ENCODE assay signal across 18 cellular contexts in genomic region chr1:206074839-206075238, GRCh38. TPM values are rescaled to one million over a fixed set of nuclear protein-coding genes. Genes with fewer than 3 reads are reported as not detected.
DNase-seq lines count a peak whose midpoint lies in the region; ATAC-seq and TF ChIP-seq lines count a peak whose summit lies in the region.
"Had no signal": no experiment of that assay in that cellular context is flagged by ENCODE, and none has a peak within 500 bp of the region (broad histone marks: within the 10 kb centered on the region; RNA-seq: fewer than 3 reads in every experiment).

No MANE protein-coding gene starts in this region.

- no peaks in the 10 kb centered on the region for H3K27me3 Mint-ChIP-seq in activated B cell treated with CpG ODN at 0.5 μM for 24 hours
- H3K27me3 Mint-ChIP-seq in stimulated activated memory B cell treated with anti-CD40 and anti-IgM and Interleukin-4, amounts not matched to agents 10 μg/mL and 1 μg/mL and 100 μg/mL, for 72 hours, result no peaks in the 10 kb centered on the region

- H3K9me3 ChIP-seq in tibial nerve, result no peaks in the 10 kb centered on the region

- DNase-seq in DMS 273 (lab: John Stamatoyannopoulos, UW; ENCODE audit: unreplicated experiment) (peak; percentile 9), DMS 273 treated with DMSO at 0.1 percent for 48 hours (lab: John Stamatoyannopoulos, UW) (no peak), NB4 (ENCODE audit: low read depth) (peak; percentile 91), activated B cell treated with CpG ODN at 0.5 μM for 24 hours (no peak), tibial nerve (ENCODE audit: low spot score in 2 of 2) (no peak)
- DNase-seq: activated CD8-positive, alpha-beta T cell treated with anti-CD3 and anti-CD28 coated beads for 36 hours; NCI-H1105 treated with DMSO at 0.1 percent for 48 hours; stimulated activated naive CD8-positive, alpha-beta T cell treated with anti-CD3 and anti-CD28 coated beads, Interleukin-15, Interleukin-2, amounts not matched to agents 100 U/mL and 50 U/mL, for 24 hours had no signal

- H3K27ac Mint-ChIP-seq in activated B cell treated with CpG ODN at 0.5 μM for 24 hours, result peak overlapping the region; percentile 16
- H3K27ac Mint-ChIP-seq in stimulated activated memory B cell treated with anti-CD40 and anti-IgM and Interleukin-4, amounts not matched to agents 10 μg/mL and 1 μg/mL and 100 μg/mL, for 72 hours, result peak overlapping the region; percentile 50
- H3K27ac Mint-ChIP-seq: activated CD8-positive, alpha-beta T cell treated with anti-CD3 and anti-CD28 coated beads for 36 hours; activated T-helper 2 cell treated with anti-CD3 and anti-CD28 coated beads, Interferon-gamma antibody, Interleukin-2, Interleukin-4, amounts not matched to agents 10 μg/mL and 5 μg/mL and 100 μg/mL, durations not matched to agents 14 hours and 24 hours and 36 hours had no signal

- H3K4me3 Mint-ChIP-seq in activated B cell treated with CpG ODN at 0.5 μM for 24 hours, result no peak overlapping the region
- no peak overlapping the region for H3K4me3 Mint-ChIP-seq in stimulated activated memory B cell treated with anti-CD40 and anti-IgM and Interleukin-4, amounts not matched to agents 10 μg/mL and 1 μg/mL and 100 μg/mL, for 72 hours
- H3K4me3 Mint-ChIP-seq: activated CD8-positive, alpha-beta T cell treated with anti-CD3 and anti-CD28 coated beads for 36 hours had no signal

- WGBS in tibial nerve, 2 donors, result 53 to 58% methylated on average over 3 of the region's 3 CpGs

- no peaks in the 10 kb centered on the region for H3K4me1 ChIP-seq in tibial nerve

- no peaks in the 10 kb centered on the region for H3K36me3 ChIP-seq in tibial nerve

- no peak overlapping the region for H3K27ac ChIP-seq in tibial nerve
- H3K27ac ChIP-seq: 22Rv1 had no signal

- peaks cover 37% of the 10 kb centered on the region for H3K36me3 Mint-ChIP-seq in activated B cell treated with CpG ODN at 0.5 μM for 24 hours (ENCODE audit: low read depth)
- peaks cover 29% of the 10 kb centered on the region for H3K36me3 Mint-ChIP-seq in stimulated activated memory B cell treated with anti-CD40 and anti-IgM and Interleukin-4, amounts not matched to agents 10 μg/mL and 1 μg/mL and 100 μg/mL, for 72 hours

- no peaks in the 10 kb centered on the region for H3K27me3 ChIP-seq in tibial nerve

- ATAC-seq in activated B cell treated with CpG ODN at 0.5 μM for 24 hours (ENCODE audit: low read depth) (peak; percentile 19), GM19455 (IDR thresholded peaks at IDR 0.05; ENCODE audit: unreplicated experiment) (no peak), HG02798 (IDR thresholded peaks at IDR 0.05; ENCODE audit: poor library complexity, unreplicated experiment) (no peak)
- no peak for ATAC-seq in stimulated activated memory B cell treated with anti-CD40 and anti-IgM and Interleukin-4, amounts not matched to agents 10 μg/mL and 1 μg/mL and 100 μg/mL, for 72 hours
- ATAC-seq: activated CD8-positive, alpha-beta T cell treated with anti-CD3 and anti-CD28 coated beads for 36 hours; sciatic nerve; stimulated activated naive CD8-positive, alpha-beta T cell treated with anti-CD3 and anti-CD28 coated beads, Interleukin-15, Interleukin-2, amounts not matched to agents 100 U/mL and 50 U/mL, for 24 hours had no signal

- TF ChIP-seq CTCF in NB4 (IDR thresholded peaks at IDR 0.05; ENCODE audit: low read depth, low read length), result peak; percentile 28
- no peak for TF ChIP-seq CTCF in activated B cell treated with CpG ODN at 0.5 μM for 24 hours (IDR thresholded peaks at IDR 0.05)
- TF ChIP-seq CTCF in tibial nerve (IDR thresholded peaks at IDR 0.05), result no peak

- TF ChIP-seq POLR2A in NB4 (IDR thresholded peaks at IDR 0.05; ENCODE audit: extremely low read depth, insufficient read length) (no peak), tibial nerve (IDR thresholded peaks at IDR 0.05) (no peak)

- CTCF ChIA-PET in activated B cell treated with CpG ODN at 0.5 μM for 24 hours (lab: Charles Lee), result interaction anchor here (1.5 to 2.4 kb wide), 2 partner anchors 44 to 97 kb away, joined by 5 to 6 read pairs; no protein-coding TSS in a partner anchor

- POLR2A ChIA-PET in activated B cell treated with CpG ODN at 0.5 μM for 24 hours (lab: Charles Lee), result interaction anchor here (0.7 kb wide), 1 partner anchor 24 kb away, joined by 3 read pairs; no protein-coding TSS in a partner anchor

- intact Hi-C loops in activated B cell treated with CpG ODN at 0.5 μM for 24 hours (cut with micrococcal nuclease), result no loop called here

- no peaks in the 10 kb centered on the region for H3K9me3 Mint-ChIP-seq in activated B cell treated with CpG ODN at 0.5 μM for 24 hours
- H3K9me3 Mint-ChIP-seq in stimulated activated memory B cell treated with anti-CD40 and anti-IgM and Interleukin-4, amounts not matched to agents 10 μg/mL and 1 μg/mL and 100 μg/mL, for 72 hours, result no peaks in the 10 kb centered on the region
- H3K9me3 Mint-ChIP-seq: activated CD8-positive, alpha-beta T cell treated with anti-CD3 and anti-CD28 coated beads for 36 hours; activated T-helper 2 cell treated with anti-CD3 and anti-CD28 coated beads, Interferon-gamma antibody, Interleukin-2, Interleukin-4, amounts not matched to agents 10 μg/mL and 5 μg/mL and 100 μg/mL, durations not matched to agents 14 hours and 24 hours and 36 hours had no signal

- H3K4me1 Mint-ChIP-seq in activated B cell treated with CpG ODN at 0.5 μM for 24 hours, result peaks cover 15% of the 10 kb centered on the region
- H3K4me1 Mint-ChIP-seq in stimulated activated memory B cell treated with anti-CD40 and anti-IgM and Interleukin-4, amounts not matched to agents 10 μg/mL and 1 μg/mL and 100 μg/mL, for 72 hours, result peaks cover 19% of the 10 kb centered on the region

- H3K4me3 ChIP-seq in NB4 (ENCODE audit: low read depth, low read length), result no peak overlapping the region
- no peak overlapping the region for H3K4me3 ChIP-seq in tibial nerve

- TF ChIP-seq EP300 in tibial nerve (IDR thresholded peaks at IDR 0.05), result no peak

RNA-seq across cellular contexts. Expression of gene RHEX, which starts 21.9 kb away (rescaled TPM):
- total RNA-seq in activated B cell treated with CpG ODN at 0.5 μM for 24 hours (30.4 and 34.8 TPM in 2 replicates), tibial nerve (1 to 10 TPM in 2 of 4 donors, not detected in 2; 1.2 to 4.8 TPM)
- total RNA-seq: activated CD8-positive, alpha-beta T cell treated with anti-CD3 and anti-CD28 coated beads for 36 hours; activated T-helper 2 cell treated with anti-CD3 and anti-CD28 coated beads, Interferon-gamma antibody, Interleukin-2, Interleukin-4, amounts not matched to agents 10 μg/mL and 5 μg/mL and 100 μg/mL, durations not matched to agents 14 hours and 24 hours and 36 hours; astrocyte; fibroblast of villous mesenchyme; HT-29 had no signal

RNA-seq across cellular contexts. Expression of gene AVPR1B, which starts 42.3 kb away (rescaled TPM):
- total RNA-seq in activated B cell treated with CpG ODN at 0.5 μM for 24 hours (not detected in 2 replicates), tibial nerve (not detected)
- total RNA-seq: activated CD8-positive, alpha-beta T cell treated with anti-CD3 and anti-CD28 coated beads for 36 hours; activated T-helper 2 cell treated with anti-CD3 and anti-CD28 coated beads, Interferon-gamma antibody, Interleukin-2, Interleukin-4, amounts not matched to agents 10 μg/mL and 5 μg/mL and 100 μg/mL, durations not matched to agents 14 hours and 24 hours and 36 hours; astrocyte; fibroblast of villous mesenchyme; HT-29; mesenteric fat pad; sciatic nerve had no signal

RNA-seq across cellular contexts. Expression of gene CTSE, which starts 51.1 kb away (rescaled TPM):
- total RNA-seq in activated B cell treated with CpG ODN at 0.5 μM for 24 hours (not detected in 2 replicates), tibial nerve (not detected)
- total RNA-seq: activated CD8-positive, alpha-beta T cell treated with anti-CD3 and anti-CD28 coated beads for 36 hours; activated T-helper 2 cell treated with anti-CD3 and anti-CD28 coated beads, Interferon-gamma antibody, Interleukin-2, Interleukin-4, amounts not matched to agents 10 μg/mL and 5 μg/mL and 100 μg/mL, durations not matched to agents 14 hours and 24 hours and 36 hours; astrocyte; fibroblast of villous mesenchyme had no signal

Comparison
In these comparisons a context has a peak if more than half of its experiments do, and no peak if none do; other contexts are left out.
1. DNase-seq: peak in DMS 273 (single experiment) and NB4 (single experiment); none in DMS 273 treated with DMSO at 0.1 percent for 48 hours (single experiment), activated B cell treated with CpG ODN at 0.5 μM for 24 hours (single experiment) and tibial nerve (0 of 2).